18 cellular contexts compared by ENCODE assay signal in genomic region chr2:60518567-60518966, GRCh38.
"Had no signal": no experiment of that assay in that cellular context is flagged by ENCODE, and none has a peak within 500 bp of the region (broad histone marks: within the 10 kb centered on the region; RNA-seq: fewer than 3 reads in every experiment).

No MANE protein-coding gene starts in this region.

- H3K4me1 Mint-ChIP-seq: activated naive CD4-positive, alpha-beta T cell treated with anti-CD3 and anti-CD28 coated beads, Interleukin-2, amount 50 U/mL, for 24 hours had no signal

- H3K27me3 Mint-ChIP-seq: dendritic cell treated with granulocyte-macrophage colony-stimulating factor and Interleukin-4, amounts not matched to agents 40 ng/mL and 50 ng/mL, for 4 days had no signal

- H3K9me3 ChIP-seq: body of pancreas, stomach, thoracic aorta had no signal

- H3K36me3 Mint-ChIP-seq: activated naive CD4-positive, alpha-beta T cell treated with anti-CD3 and anti-CD28 coated beads, Interleukin-2, amount 50 U/mL, for 24 hours; naive thymus-derived CD8-positive, alpha-beta T cell; T-cell had no signal

- H3K27me3 ChIP-seq: body of pancreas, hepatocyte, stomach had no signal

- H3K4me3 ChIP-seq: body of pancreas, hepatocyte, stomach, thoracic aorta had no signal

- H3K9me3 Mint-ChIP-seq: activated naive CD4-positive, alpha-beta T cell treated with anti-CD3 and anti-CD28 coated beads, Interleukin-2, amount 50 U/mL, for 24 hours; activated T-helper 2 cell treated with anti-CD3 and anti-CD28 coated beads, Interferon-gamma antibody, Interleukin-2, Interleukin-4, amounts not matched to agents 10 μg/mL and 5 μg/mL and 100 μg/mL, durations not matched to agents 14 hours and 24 hours and 36 hours; dendritic cell treated with granulocyte-macrophage colony-stimulating factor and Interleukin-4, amounts not matched to agents 40 ng/mL and 50 ng/mL, for 4 days; naive thymus-derived CD8-positive, alpha-beta T cell; T-cell had no signal

- H3K4me3 Mint-ChIP-seq: activated naive CD4-positive, alpha-beta T cell treated with anti-CD3 and anti-CD28 coated beads, Interleukin-2, amount 50 U/mL, for 24 hours; dendritic cell treated with granulocyte-macrophage colony-stimulating factor and Interleukin-4, amounts not matched to agents 40 ng/mL and 50 ng/mL, for 4 days; naive thymus-derived CD8-positive, alpha-beta T cell; T-cell had no signal

- H3K27ac ChIP-seq: hepatocyte, stomach, thoracic aorta, WERI-Rb-1 had no signal

- H3K4me2 ChIP-seq: hepatocyte had no signal

- ATAC-seq: naive thymus-derived CD8-positive, alpha-beta T cell; sciatic nerve; T-cell had no signal

- H3K27ac Mint-ChIP-seq: activated naive CD4-positive, alpha-beta T cell treated with anti-CD3 and anti-CD28 coated beads, Interleukin-2, amount 50 U/mL, for 24 hours; activated T-helper 2 cell treated with anti-CD3 and anti-CD28 coated beads, Interferon-gamma antibody, Interleukin-2, Interleukin-4, amounts not matched to agents 10 μg/mL and 5 μg/mL and 100 μg/mL, durations not matched to agents 14 hours and 24 hours and 36 hours; dendritic cell treated with granulocyte-macrophage colony-stimulating factor and Interleukin-4, amounts not matched to agents 40 ng/mL and 50 ng/mL, for 4 days; naive thymus-derived CD8-positive, alpha-beta T cell; progenitor cell of endocrine pancreas; T-cell had no signal

- DNase-seq: activated CD4-positive, alpha-beta T cell treated with anti-CD3 and anti-CD28 coated beads for 48 hours; central memory CD4-positive, alpha-beta T cell; erythroblast; kidney glomerular epithelial cell; naive thymus-derived CD8-positive, alpha-beta T cell; nucleus accumbens; stimulated activated CD4-positive, alpha-beta T cell treated with anti-CD3 and anti-CD28 coated beads, Interleukin-12 subunit alpha, Interleukin-12 subunit beta, amount 100 ng/mL, for 4 hours; stomach; T-cell; WERI-Rb-1 had no signal

- H3K36me3 ChIP-seq: stomach, thoracic aorta had no signal
